ENCODE assay signal across 2 cellular contexts in the genomic region with DNA sequence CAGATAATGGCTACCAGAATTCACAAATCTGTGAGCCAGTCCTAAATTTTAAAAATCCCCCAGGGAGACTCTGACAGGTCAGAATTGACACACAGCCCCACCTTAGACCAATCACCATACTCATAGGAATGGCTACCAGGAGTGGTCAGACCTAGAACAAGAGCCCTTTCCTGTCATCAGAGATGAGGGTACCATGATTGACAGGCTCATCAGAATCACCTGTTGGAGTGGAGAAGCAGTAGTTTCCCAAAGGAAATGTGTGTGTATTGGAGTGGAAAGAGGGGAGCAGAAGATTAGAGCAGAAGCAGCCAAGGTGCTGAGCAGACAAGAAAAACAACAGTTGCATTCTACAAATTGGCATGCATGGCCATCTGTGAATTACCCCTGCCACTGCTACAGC.
TF ChIP-seq lines count a peak whose summit lies in the region.

No MANE protein-coding gene starts in this region.

TF ChIP-seq in GM12891, 5 proteins besides CTCF, POLR2A, EP300 and RAD21:
- TF ChIP-seq SPI1 (IDR thresholded peaks at IDR 0.05; ENCODE audit: low read depth, low read length) (no peak), PAX5 (IDR thresholded peaks at IDR 0.05; ENCODE audit: insufficient read depth, low read length, severe bottlenecking) (no peak), POU2F2 (IDR thresholded peaks at IDR 0.05; ENCODE audit: low read depth, low read length) (no peak), TAF1 (IDR thresholded peaks at IDR 0.05; ENCODE audit: low read depth, low read length) (no peak), POLR2AphosphoS5 (IDR thresholded peaks at IDR 0.05; ENCODE audit: low read depth, low read length) (no peak)

TF ChIP-seq in GM12878, 131 proteins besides CTCF, POLR2A, EP300 and RAD21:
- TF ChIP-seq PKNOX1 (IDR thresholded peaks at IDR 0.05) = peak; percentile 81
- TF ChIP-seq, protein P1, sequence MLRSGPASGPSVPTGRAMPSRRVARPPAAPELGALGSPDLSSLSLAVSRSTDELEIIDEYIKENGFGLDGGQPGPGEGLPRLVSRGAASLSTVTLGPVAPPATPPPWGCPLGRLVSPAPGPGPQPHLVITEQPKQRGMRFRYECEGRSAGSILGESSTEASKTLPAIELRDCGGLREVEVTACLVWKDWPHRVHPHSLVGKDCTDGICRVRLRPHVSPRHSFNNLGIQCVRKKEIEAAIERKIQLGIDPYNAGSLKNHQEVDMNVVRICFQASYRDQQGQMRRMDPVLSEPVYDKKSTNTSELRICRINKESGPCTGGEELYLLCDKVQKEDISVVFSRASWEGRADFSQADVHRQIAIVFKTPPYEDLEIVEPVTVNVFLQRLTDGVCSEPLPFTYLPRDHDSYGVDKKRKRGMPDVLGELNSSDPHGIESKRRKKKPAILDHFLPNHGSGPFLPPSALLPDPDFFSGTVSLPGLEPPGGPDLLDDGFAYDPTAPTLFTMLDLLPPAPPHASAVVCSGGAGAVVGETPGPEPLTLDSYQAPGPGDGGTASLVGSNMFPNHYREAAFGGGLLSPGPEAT (IDR thresholded peaks at IDR 0.05; ENCODE audit: low read depth) = no peak
